ENCODE assay signal across 13 cellular contexts in the genomic region with DNA sequence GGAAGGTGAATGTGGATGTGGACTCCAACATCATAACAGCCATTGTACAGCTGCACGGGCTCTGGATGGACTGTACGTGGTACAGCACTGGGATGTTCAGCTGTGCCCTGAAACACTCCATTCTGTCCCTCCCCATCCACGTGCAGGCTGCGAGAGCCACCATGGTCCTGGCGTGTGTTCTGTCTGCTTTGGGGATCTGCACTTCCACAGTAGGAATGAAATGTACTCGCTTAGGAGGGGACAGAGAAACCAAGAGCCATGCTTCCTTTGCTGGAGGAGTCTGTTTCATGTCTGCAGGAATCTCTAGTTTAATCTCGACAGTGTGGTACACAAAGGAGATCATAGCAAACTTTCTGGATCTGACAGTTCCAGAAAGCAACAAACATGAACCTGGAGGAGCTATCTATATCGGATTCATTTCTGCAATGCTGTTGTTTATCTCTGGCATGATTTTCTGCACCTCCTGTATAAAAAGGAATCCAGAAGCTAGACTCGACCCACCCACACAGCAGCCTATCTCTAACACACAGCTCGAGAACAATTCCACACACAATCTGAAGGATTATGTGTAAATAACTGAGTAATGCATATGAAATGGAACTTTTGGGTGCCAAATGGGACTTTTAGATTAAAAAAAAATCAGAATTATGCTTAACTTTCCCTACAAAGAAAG. TPM values are rescaled to one million over a fixed set of nuclear protein-coding genes. Genes with fewer than 3 reads are reported as not detected.
DNase-seq lines count a peak whose midpoint lies in the region; ATAC-seq and TF ChIP-seq lines count a peak whose summit lies in the region.
"Had no signal": no experiment of that assay in that cellular context is flagged by ENCODE, and none has a peak within 500 bp of the region (broad histone marks: within the 10 kb centered on the region; RNA-seq: fewer than 3 reads in every experiment).

No MANE protein-coding gene starts in this region.

- H3K27me3 Mint-ChIP-seq in effector memory CD8-positive, alpha-beta T cell, result no peaks in the 10 kb centered on the region
- H3K27me3 Mint-ChIP-seq in natural killer cell treated with Interleukin-12 subunit alpha and Interleukin-12 subunit beta and Interleukin-15 and Interleukin-18, amount 100 ng/mL, for 72 hours, result no peaks in the 10 kb centered on the region

- intact Hi-C loops in sciatic nerve (cut with DNase I), result no loop called here

- no peaks in the 10 kb centered on the region for H3K9me2 ChIP-seq in hepatocyte (replicated peaks; ENCODE audit: insufficient read depth)

- peak overlapping the region; percentile 56 for H3K27ac ChIP-seq in hepatocyte

- peaks cover 27% of the 10 kb centered on the region for H3K4me1 ChIP-seq in hepatocyte (ENCODE audit: insufficient read depth)

- H3K36me3 ChIP-seq in hepatocyte (replicated peaks; ENCODE audit: insufficient read depth, low read depth), result no peaks in the 10 kb centered on the region

- ATAC-seq in sciatic nerve, result peak; percentile 54
- ATAC-seq in HG03354 (IDR thresholded peaks at IDR 0.05; ENCODE audit: poor library complexity, severe bottlenecking, unreplicated experiment), result no peak
- no peak for ATAC-seq in effector memory CD8-positive, alpha-beta T cell (replicated peaks)
- ATAC-seq in GM19328 (IDR thresholded peaks at IDR 0.05; ENCODE audit: unreplicated experiment), result no peak
- ATAC-seq in natural killer cell treated with Interleukin-12 subunit alpha and Interleukin-12 subunit beta and Interleukin-15 and Interleukin-18, amount 100 ng/mL, for 72 hours, result no peak

- H3K36me3 Mint-ChIP-seq in effector memory CD8-positive, alpha-beta T cell (ENCODE audit: insufficient read depth), result peaks cover 19% of the 10 kb centered on the region
- peaks cover 4% of the 10 kb centered on the region for H3K36me3 Mint-ChIP-seq in natural killer cell treated with Interleukin-12 subunit alpha and Interleukin-12 subunit beta and Interleukin-15 and Interleukin-18, amount 100 ng/mL, for 72 hours

- H3K27me3 ChIP-seq in hepatocyte, result no peaks in the 10 kb centered on the region

- H3K9me3 ChIP-seq in hepatocyte (ENCODE audit: low read depth), result no peaks in the 10 kb centered on the region

- DNase-seq in AG08396 (ENCODE audit: low spot score), result peak; percentile 13
- DNase-seq in cardiac fibroblast (ENCODE audit: low read depth in 2 of 2), result peak; percentile 38 to 52
- DNase-seq in hepatocyte (ENCODE audit: low spot score), result no peak
- no peak for DNase-seq in sciatic nerve (ENCODE audit: low spot score)
- no peak for DNase-seq in effector memory CD8-positive, alpha-beta T cell
- DNase-seq in natural killer cell treated with Interleukin-12 subunit alpha and Interleukin-12 subunit beta and Interleukin-15 and Interleukin-18, amount 100 ng/mL, for 72 hours (ENCODE audit: low spot score), result no peak
- DNase-seq: Calu3, mesendoderm, NCI-H2107, retina had no signal

- H3K27ac Mint-ChIP-seq in effector memory CD8-positive, alpha-beta T cell, result no peak overlapping the region
- no peak overlapping the region for H3K27ac Mint-ChIP-seq in natural killer cell treated with Interleukin-12 subunit alpha and Interleukin-12 subunit beta and Interleukin-15 and Interleukin-18, amount 100 ng/mL, for 72 hours

- WGBS in hepatocyte (ENCODE audit: low lambda C conversion rate, missing lambda C conversion rate), result 61% methylated on average over 10 of the region's 10 CpGs

- H3K4me3 ChIP-seq in cardiac fibroblast (replicated peaks in 1 of 2; ENCODE audit: low read depth in 2 of 2, low read length in 2 of 2) (no peak overlapping the region), hepatocyte (no peak overlapping the region)

- TF ChIP-seq CTCF in cardiac fibroblast (IDR thresholded peaks at IDR 0.05; ENCODE audit: low read depth, low read length) (no peak), hepatocyte (IDR thresholded peaks at IDR 0.05; ENCODE audit: poor library complexity) (no peak)

- H3K9me3 Mint-ChIP-seq in effector memory CD8-positive, alpha-beta T cell, result no peaks in the 10 kb centered on the region
- H3K9me3 Mint-ChIP-seq in natural killer cell treated with Interleukin-12 subunit alpha and Interleukin-12 subunit beta and Interleukin-15 and Interleukin-18, amount 100 ng/mL, for 72 hours, result no peaks in the 10 kb centered on the region

- no peak overlapping the region for H2AFZ ChIP-seq in hepatocyte

- no peaks in the 10 kb centered on the region for H4K20me1 ChIP-seq in hepatocyte (ENCODE audit: insufficient read depth, poor library complexity, severe bottlenecking)

- H3K4me3 Mint-ChIP-seq in effector memory CD8-positive, alpha-beta T cell, result no peak overlapping the region
- no peak overlapping the region for H3K4me3 Mint-ChIP-seq in natural killer cell treated with Interleukin-12 subunit alpha and Interleukin-12 subunit beta and Interleukin-15 and Interleukin-18, amount 100 ng/mL, for 72 hours

- H3K4me1 Mint-ChIP-seq in effector memory CD8-positive, alpha-beta T cell (ENCODE audit: low read depth in 2 of 2), result peaks cover 13 to 32% of the 10 kb centered on the region in 2 donors
- peaks cover 5 to 7% of the 10 kb centered on the region in 2 donors for H3K4me1 Mint-ChIP-seq in natural killer cell treated with Interleukin-12 subunit alpha and Interleukin-12 subunit beta and Interleukin-15 and Interleukin-18, amount 100 ng/mL, for 72 hours (ENCODE audit: low read depth in 2 of 2)

- H3K79me2 ChIP-seq in hepatocyte, result no peaks in the 10 kb centered on the region

- peak overlapping the region; percentile 2 for H3K4me2 ChIP-seq in hepatocyte

RNA-seq across cellular contexts. Expression of a gene that starts 12.1 kb away (rescaled TPM):
- total RNA-seq in hepatocyte (not detected in 2 replicates), sciatic nerve (2.2 TPM)
- polyA plus RNA-seq in hepatocyte, result 0.38 and 0.56 TPM in 2 replicates
- not detected for total RNA-seq in natural killer cell treated with Interleukin-12 subunit alpha and Interleukin-12 subunit beta and Interleukin-15 and Interleukin-18, amount 100 ng/mL, for 72 hours
- total RNA-seq: A673, Calu3 had no signal

RNA-seq across cellular contexts. Expression of a gene that starts 38.3 kb away (rescaled TPM):
- total RNA-seq in hepatocyte (11.2 and 16.4 TPM in 2 replicates), sciatic nerve (34.6 TPM)
- 10.3 and 14.9 TPM in 2 replicates for polyA plus RNA-seq in hepatocyte
- 10 to 100 TPM; 24.1 to 44.1 TPM for total RNA-seq in natural killer cell treated with Interleukin-12 subunit alpha and Interleukin-12 subunit beta and Interleukin-15 and Interleukin-18, amount 100 ng/mL, for 72 hours

Comparison
In these comparisons a context has a peak if more than half of its experiments do, and no peak if none do; other contexts are left out.
1. DNase-seq: peak in AG08396 (single experiment) and cardiac fibroblast (2 of 2); none in hepatocyte (single experiment), sciatic nerve (single experiment), effector memory CD8-positive, alpha-beta T cell (0 of 3) and natural killer cell treated with Interleukin-12 subunit alpha and Interleukin-12 subunit beta and Interleukin-15 and Interleukin-18, amount 100 ng/mL, for 72 hours (single experiment).